In the genomic region with DNA sequence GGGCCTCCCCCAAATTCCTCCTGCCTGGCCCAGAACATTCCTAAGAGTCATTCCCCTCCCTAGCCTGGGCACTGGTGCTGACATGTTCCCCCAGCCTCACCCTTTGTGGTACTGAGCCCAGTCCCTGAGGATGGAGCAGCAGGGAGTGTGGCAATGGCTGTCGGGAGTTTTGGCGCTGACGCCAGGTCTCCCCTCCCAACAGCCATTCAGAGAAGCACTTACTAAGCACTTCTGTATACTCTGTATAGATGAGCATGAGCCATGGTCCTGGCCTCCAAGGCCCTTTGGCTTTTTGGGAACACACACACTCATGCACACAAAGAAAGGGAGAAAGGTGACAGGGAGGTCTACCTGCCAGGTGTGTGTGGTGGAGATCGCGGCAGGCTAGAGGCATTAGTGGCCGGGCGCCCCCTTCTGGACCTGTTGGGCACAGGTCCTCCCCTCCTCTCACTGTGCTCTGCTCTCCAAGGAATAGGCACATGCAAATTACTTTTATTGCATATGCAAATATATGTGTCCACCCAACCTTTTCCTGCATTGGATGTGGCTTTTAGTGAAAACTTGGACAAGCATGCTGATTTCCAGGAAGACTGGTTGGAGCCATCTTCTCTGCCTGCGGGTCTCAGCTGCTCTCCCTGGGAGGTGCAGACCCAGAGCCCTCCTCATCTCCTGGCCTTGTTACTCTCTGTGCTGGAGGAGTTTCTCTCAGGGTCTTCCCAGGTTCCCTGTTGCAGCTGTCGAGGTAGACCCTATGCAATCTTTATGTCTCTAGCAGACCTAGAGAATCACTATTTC, we compare ENCODE assay signal across 8 cellular contexts. TPM values are rescaled to one million over a fixed set of nuclear protein-coding genes. Genes with fewer than 3 reads are reported as not detected.
A peak's percentile ranks its signal among the peaks of the same experiment; 100 is the strongest.
DNase-seq lines count a peak whose midpoint lies in the region; ATAC-seq and TF ChIP-seq lines count a peak whose summit lies in the region.

No MANE protein-coding gene starts in this region.

- H3K9me3 Mint-ChIP-seq in natural killer cell treated with Interleukin-12 subunit alpha and Interleukin-12 subunit beta and Interleukin-15 and Interleukin-18, amount 100 ng/mL, for 72 hours: no peaks in the 10 kb centered on the region

- no peaks in the 10 kb centered on the region for H3K27me3 Mint-ChIP-seq in natural killer cell treated with Interleukin-12 subunit alpha and Interleukin-12 subunit beta and Interleukin-15 and Interleukin-18, amount 100 ng/mL, for 72 hours

- H3K4me1 ChIP-seq in thoracic aorta (ENCODE audit: control insufficient read depth in 1 of 2, low read depth in 2 of 2): no peaks in the 10 kb centered on the region

- H3K4me3 ChIP-seq in epithelial cell of esophagus (ENCODE audit: low read length) (no peak overlapping the region), thoracic aorta (no peak overlapping the region)

- peaks cover 30% of the 10 kb centered on the region for H3K36me3 ChIP-seq in thoracic aorta

- H3K36me3 Mint-ChIP-seq in natural killer cell treated with Interleukin-12 subunit alpha and Interleukin-12 subunit beta and Interleukin-15 and Interleukin-18, amount 100 ng/mL, for 72 hours: no peaks in the 10 kb centered on the region

- H3K27ac ChIP-seq in thoracic aorta: no peak overlapping the region

- no peak overlapping the region for H3K4me3 Mint-ChIP-seq in natural killer cell treated with Interleukin-12 subunit alpha and Interleukin-12 subunit beta and Interleukin-15 and Interleukin-18, amount 100 ng/mL, for 72 hours

- TF ChIP-seq CTCF in epithelial cell of esophagus (IDR thresholded peaks at IDR 0.05; ENCODE audit: insufficient read depth, low read depth, low read length, missing control alignments) (peak; percentile 76), thoracic aorta (IDR thresholded peaks at IDR 0.05) (peak; percentile 54)

- peaks cover 0 to 15% of the 10 kb centered on the region in 2 donors for H3K4me1 Mint-ChIP-seq in natural killer cell treated with Interleukin-12 subunit alpha and Interleukin-12 subunit beta and Interleukin-15 and Interleukin-18, amount 100 ng/mL, for 72 hours (ENCODE audit: low read depth in 2 of 2)

- ATAC-seq in natural killer cell treated with Interleukin-12 subunit alpha and Interleukin-12 subunit beta and Interleukin-15 and Interleukin-18, amount 100 ng/mL, for 72 hours: peak; percentile 70 to 79
- ATAC-seq in thoracic aorta (ENCODE audit: insufficient number of reproducible peaks, low FRiP score, low read depth): no peak
- no peak for ATAC-seq in GM21423 (IDR thresholded peaks at IDR 0.05; ENCODE audit: unreplicated experiment)

- H3K27ac Mint-ChIP-seq in natural killer cell treated with Interleukin-12 subunit alpha and Interleukin-12 subunit beta and Interleukin-15 and Interleukin-18, amount 100 ng/mL, for 72 hours: no peak overlapping the region

- peak; percentile 45 for DNase-seq in NCI-H2227 (lab: John Stamatoyannopoulos, UW; ENCODE audit: unreplicated experiment)
- DNase-seq in NCI-H2227 treated with DMSO at 0.1 percent for 48 hours (lab: John Stamatoyannopoulos, UW): no peak
- DNase-seq in NCI-H2196 treated with DMSO at 0.1 percent for 48 hours (lab: John Stamatoyannopoulos, UW; ENCODE audit: unreplicated experiment): peak; percentile 43
- peak; percentile 74 for DNase-seq in activated T-cell treated with anti-CD3 and anti-CD28 coated beads for 1 hour (ENCODE audit: low read depth)
- peak; percentile 76 for DNase-seq in epithelial cell of esophagus (ENCODE audit: low read depth)
- DNase-seq in natural killer cell treated with Interleukin-12 subunit alpha and Interleukin-12 subunit beta and Interleukin-15 and Interleukin-18, amount 100 ng/mL, for 72 hours (ENCODE audit: low spot score): no peak
- no peak for DNase-seq in thoracic aorta (ENCODE audit: low spot score)

- no peaks in the 10 kb centered on the region for H3K9me3 ChIP-seq in thoracic aorta

- no peaks in the 10 kb centered on the region for H3K27me3 ChIP-seq in thoracic aorta (replicated peaks; ENCODE audit: insufficient read depth)

RNA-seq across cellular contexts. Expression of gene C17orf107, which starts 17.4 kb away (rescaled TPM):
- 1 to 10 TPM; 1.3 to 2.3 TPM for total RNA-seq in natural killer cell treated with Interleukin-12 subunit alpha and Interleukin-12 subunit beta and Interleukin-15 and Interleukin-18, amount 100 ng/mL, for 72 hours
- total RNA-seq in thoracic aorta: 1 to 10 TPM; 1.9 to 5.6 TPM

RNA-seq across cellular contexts. Expression of gene CHRNE, which starts 20.9 kb away (rescaled TPM):
- 1 to 10 TPM; 3.9 to 7.6 TPM for total RNA-seq in natural killer cell treated with Interleukin-12 subunit alpha and Interleukin-12 subunit beta and Interleukin-15 and Interleukin-18, amount 100 ng/mL, for 72 hours
- 1 to 10 TPM in 1 of 2 donors, not detected in 1; 4.1 TPM for total RNA-seq in thoracic aorta

RNA-seq across cellular contexts. Expression of gene MINK1, which starts 48.8 kb away (rescaled TPM):
- 10 to 100 TPM; 72.4 to 98.2 TPM for total RNA-seq in natural killer cell treated with Interleukin-12 subunit alpha and Interleukin-12 subunit beta and Interleukin-15 and Interleukin-18, amount 100 ng/mL, for 72 hours
- 10 to 100 TPM; 44.0 to 45.0 TPM for total RNA-seq in thoracic aorta

RNA-seq across cellular contexts. Expression of gene GP1BA, which starts 50.1 kb away (rescaled TPM):
- under 1 TPM in 1 of 2 donors, not detected in 1; 0.12 TPM for total RNA-seq in natural killer cell treated with Interleukin-12 subunit alpha and Interleukin-12 subunit beta and Interleukin-15 and Interleukin-18, amount 100 ng/mL, for 72 hours
- not detected for total RNA-seq in thoracic aorta

RNA-seq across cellular contexts. Expression of gene SLC25A11, which starts 57.9 kb away (rescaled TPM):
- total RNA-seq in natural killer cell treated with Interleukin-12 subunit alpha and Interleukin-12 subunit beta and Interleukin-15 and Interleukin-18, amount 100 ng/mL, for 72 hours: 10 to 100 TPM; 85.9 to 91.6 TPM
- 10 to 100 TPM; 27.0 to 39.7 TPM for total RNA-seq in thoracic aorta

Comparison
In these comparisons a context has a peak if more than half of its experiments do, and no peak if none do; other contexts are left out.
1. DNase-seq: peak in NCI-H2227 (single experiment), NCI-H2196 treated with DMSO at 0.1 percent for 48 hours (single experiment), activated T-cell treated with anti-CD3 and anti-CD28 coated beads for 1 hour (single experiment) and epithelial cell of esophagus (single experiment); none in NCI-H2227 treated with DMSO at 0.1 percent for 48 hours (single experiment), natural killer cell treated with Interleukin-12 subunit alpha and Interleukin-12 subunit beta and Interleukin-15 and Interleukin-18, amount 100 ng/mL, for 72 hours (single experiment) and thoracic aorta (single experiment).
2. ATAC-seq: peak in natural killer cell treated with Interleukin-12 subunit alpha and Interleukin-12 subunit beta and Interleukin-15 and Interleukin-18, amount 100 ng/mL, for 72 hours (2 of 2); none in thoracic aorta (single experiment) and GM21423 (single experiment).